Comparison of ENCODE assay signal across 12 cellular contexts in the genomic region with DNA sequence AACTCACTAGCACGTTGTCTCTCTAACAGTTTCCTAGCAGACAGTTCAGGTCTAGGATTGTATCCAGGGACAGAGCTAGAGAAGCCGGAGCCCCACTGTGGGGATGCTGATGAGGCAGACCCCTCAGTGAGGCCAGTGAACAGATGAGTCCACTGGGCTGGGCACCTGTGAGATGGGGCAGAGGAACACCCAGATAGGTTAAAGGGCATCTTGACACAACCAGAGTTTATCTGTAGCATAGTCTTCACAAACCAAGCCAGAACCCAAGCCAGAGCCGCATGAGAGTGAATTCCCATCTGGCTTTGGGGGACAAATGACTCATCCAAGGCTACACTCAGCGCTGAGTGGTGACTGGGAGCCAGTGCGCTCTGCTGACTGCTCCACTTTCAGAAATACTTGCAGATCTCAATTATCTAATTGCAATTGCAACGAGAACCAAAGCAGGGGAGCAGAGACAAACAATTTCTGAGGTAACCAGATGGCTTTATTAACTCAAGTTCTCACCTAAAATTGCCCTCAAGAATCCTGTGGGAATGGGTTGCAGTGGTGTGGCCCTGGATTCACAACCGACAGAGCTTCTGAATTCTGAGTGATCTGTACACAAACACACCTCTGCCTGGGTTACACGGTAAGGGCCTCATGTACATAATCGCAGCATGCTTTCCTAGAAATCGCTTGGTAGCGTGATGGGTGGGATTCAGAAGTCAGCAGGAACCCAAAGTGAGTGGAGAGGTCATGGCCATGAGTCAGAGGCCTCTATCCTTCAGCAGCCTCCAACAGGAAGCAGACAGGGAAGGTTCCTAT. TPM values are rescaled to one million over a fixed set of nuclear protein-coding genes. Genes with fewer than 3 reads are reported as not detected.
DNase-seq lines count a peak whose midpoint lies in the region; ATAC-seq and TF ChIP-seq lines count a peak whose summit lies in the region.
"Had no signal": no experiment of that assay in that cellular context is flagged by ENCODE, and none has a peak within 500 bp of the region (broad histone marks: within the 10 kb centered on the region; RNA-seq: fewer than 3 reads in every experiment).

No MANE protein-coding gene starts in this region.

- TF ChIP-seq CTCF in endodermal cell (conservative IDR thresholded peaks at IDR 0.05) = no peak
- no peak for TF ChIP-seq CTCF in nephron (IDR thresholded peaks at IDR 0.05; ENCODE audit: unreplicated experiment in 3 of 3)
- no peak for TF ChIP-seq CTCF in activated CD8-positive, alpha-beta T cell treated with anti-CD3 and anti-CD28 coated beads for 36 hours (IDR thresholded peaks at IDR 0.05)
- TF ChIP-seq CTCF in GM13977 (IDR thresholded peaks at IDR 0.05; ENCODE audit: extremely low read depth, insufficient read depth, missing control alignments) = no peak

- no peaks in the 10 kb centered on the region for H3K36me3 Mint-ChIP-seq in endodermal cell (ENCODE audit: low read depth)
- no peaks in the 10 kb centered on the region for H3K36me3 Mint-ChIP-seq in nephron (ENCODE audit: low read depth)
- no peaks in the 10 kb centered on the region for H3K36me3 Mint-ChIP-seq in activated CD8-positive, alpha-beta T cell treated with anti-CD3 and anti-CD28 coated beads for 36 hours (ENCODE audit: low read depth)
- H3K36me3 Mint-ChIP-seq: CD4-positive, alpha-beta memory T cell had no signal

- peak overlapping the region; percentile 55 for H3K27ac Mint-ChIP-seq in endodermal cell
- peak overlapping the region; percentile 62 to 91 (median 86) for H3K27ac Mint-ChIP-seq in nephron
- H3K27ac Mint-ChIP-seq in activated CD8-positive, alpha-beta T cell treated with anti-CD3 and anti-CD28 coated beads for 36 hours = no peak overlapping the region
- H3K27ac Mint-ChIP-seq: CD4-positive, alpha-beta memory T cell; T-helper 17 cell had no signal

- in situ Hi-C loops in GM13977 (cut with MboI; ENCODE audit: low pct_unique_long_range_greater_than_20kb, low sequenced_read_pairs, unreplicated experiment) = no loop called here

- intact Hi-C loops in activated CD8-positive, alpha-beta T cell treated with anti-CD3 and anti-CD28 coated beads for 36 hours (cut with micrococcal nuclease) = no loop called here

- WGBS in endodermal cell (ENCODE audit: insufficient coverage in 1 of 2, insufficient read length in 1 of 2), 2 experiments = 82 to 88% methylated on average over 11 of the region's 11 CpGs

- H3K9me3 ChIP-seq in endodermal cell (ENCODE audit: control insufficient read depth, low read length) = no peaks in the 10 kb centered on the region

- ATAC-seq in activated CD8-positive, alpha-beta T cell treated with anti-CD3 and anti-CD28 coated beads for 36 hours = no peak
- ATAC-seq: T-helper 17 cell had no signal

- no peaks in the 10 kb centered on the region for H3K9me3 Mint-ChIP-seq in endodermal cell
- no peaks in the 10 kb centered on the region for H3K9me3 Mint-ChIP-seq in nephron
- no peaks in the 10 kb centered on the region for H3K9me3 Mint-ChIP-seq in activated CD8-positive, alpha-beta T cell treated with anti-CD3 and anti-CD28 coated beads for 36 hours
- H3K9me3 Mint-ChIP-seq: CD4-positive, alpha-beta memory T cell had no signal

- H3K4me3 ChIP-seq in endodermal cell (ENCODE audit: low read length) = no peak overlapping the region

- DNase-seq in DMS53 (lab: John Stamatoyannopoulos, UW) (peak; percentile 72), NCI-H69 (lab: John Stamatoyannopoulos, UW) (peak; percentile 30), endodermal cell (peak; percentile 55), GM13977 (ENCODE audit: low spot score) (no peak), C1 segment of cervical spinal cord (lab: John Stamatoyannopoulos, UW) (no peak)
- DNase-seq in activated CD8-positive, alpha-beta T cell treated with anti-CD3 and anti-CD28 coated beads for 36 hours = no peak
- DNase-seq in stimulated activated naive CD4-positive, alpha-beta T cell treated with Interleukin-2 at 50 U/mL for 16 hours (lab: John Stamatoyannopoulos, UW) = no peak
- DNase-seq: CD4-positive, alpha-beta memory T cell; central memory CD4-positive, alpha-beta T cell; stimulated activated naive CD4-positive, alpha-beta T cell; T-helper 17 cell had no signal

- H3K36me3 ChIP-seq in endodermal cell (ENCODE audit: control insufficient read depth, insufficient read depth, low read length) = no peaks in the 10 kb centered on the region

- POLR2A ChIA-PET in activated CD8-positive, alpha-beta T cell treated with anti-CD3 and anti-CD28 coated beads for 36 hours (lab: Charles Lee) = no interaction called here

- H3K27me3 Mint-ChIP-seq in endodermal cell (ENCODE audit: insufficient read depth) (no peaks in the 10 kb centered on the region), nephron (ENCODE audit: low read depth) (no peaks in the 10 kb centered on the region)
- no peaks in the 10 kb centered on the region for H3K27me3 Mint-ChIP-seq in activated CD8-positive, alpha-beta T cell treated with anti-CD3 and anti-CD28 coated beads for 36 hours
- H3K27me3 Mint-ChIP-seq: T-helper 17 cell had no signal

- H3K4me3 Mint-ChIP-seq in endodermal cell (no peak overlapping the region), nephron (no peak overlapping the region)
- no peak overlapping the region for H3K4me3 Mint-ChIP-seq in activated CD8-positive, alpha-beta T cell treated with anti-CD3 and anti-CD28 coated beads for 36 hours
- H3K4me3 Mint-ChIP-seq: CD4-positive, alpha-beta memory T cell; T-helper 17 cell had no signal

- peaks cover 2% of the 10 kb centered on the region for H3K4me1 ChIP-seq in endodermal cell (ENCODE audit: control insufficient read depth, insufficient read depth, low read length)

- H3K27me3 ChIP-seq in endodermal cell (ENCODE audit: control insufficient read depth, insufficient read depth, low read length, poor library complexity, severe bottlenecking) = no peaks in the 10 kb centered on the region

- H3K4me1 Mint-ChIP-seq in endodermal cell (peaks cover 12% of the 10 kb centered on the region), nephron (peaks cover 6% of the 10 kb centered on the region)
- H3K4me1 Mint-ChIP-seq in activated CD8-positive, alpha-beta T cell treated with anti-CD3 and anti-CD28 coated beads for 36 hours (ENCODE audit: low read depth) = no peaks in the 10 kb centered on the region
- H3K4me1 Mint-ChIP-seq: CD4-positive, alpha-beta memory T cell; T-helper 17 cell had no signal

- CTCF ChIA-PET in activated CD8-positive, alpha-beta T cell treated with anti-CD3 and anti-CD28 coated beads for 36 hours (lab: Charles Lee) = interaction anchor here (1.0 to 1.4 kb wide), 2 partner anchors 9 to 19 kb away, joined by 3 read pairs; no protein-coding TSS in a partner anchor

- H3K27ac ChIP-seq in endodermal cell (ENCODE audit: low read depth, low read length) = no peak overlapping the region

- H3K9ac ChIP-seq in endodermal cell (ENCODE audit: extremely low read depth, low read length, poor library complexity, severe bottlenecking) = no peak overlapping the region

RNA-seq across cellular contexts. Expression of gene EPCAM, which starts 14.9 kb away (rescaled TPM):
- 100 to 1,000 TPM; 523 to 543 TPM for total RNA-seq in endodermal cell
- polyA plus RNA-seq in endodermal cell (2013, experiment 1 of 2) = 76.7 TPM
- polyA plus RNA-seq in endodermal cell (2013, experiment 2 of 2) = 65.5 TPM
- under 1 TPM; 0.22 to 0.59 TPM for total RNA-seq in activated CD8-positive, alpha-beta T cell treated with anti-CD3 and anti-CD28 coated beads for 36 hours
- total RNA-seq: CD4-positive, alpha-beta memory T cell; T-helper 17 cell had no signal
- polyA plus RNA-seq: CD4-positive, alpha-beta memory T cell had no signal

RNA-seq across cellular contexts. Expression of gene MSH2, which starts 48.7 kb away (rescaled TPM):
- total RNA-seq in endodermal cell = 100 to 1,000 TPM; 126 to 135 TPM
- polyA plus RNA-seq in endodermal cell (2013, experiment 1 of 2) = 76.6 TPM
- polyA plus RNA-seq in endodermal cell (2013, experiment 2 of 2) = 75.8 TPM
- total RNA-seq in activated CD8-positive, alpha-beta T cell treated with anti-CD3 and anti-CD28 coated beads for 36 hours = 10 to 100 TPM; 56.9 to 59.2 TPM

Comparison
In these comparisons a context has a peak if more than half of its experiments do, and no peak if none do; other contexts are left out.
1. DNase-seq: peak in DMS53 (single experiment), NCI-H69 (single experiment) and endodermal cell (single experiment); none in activated CD8-positive, alpha-beta T cell treated with anti-CD3 and anti-CD28 coated beads for 36 hours (single experiment), stimulated activated naive CD4-positive, alpha-beta T cell treated with Interleukin-2 at 50 U/mL for 16 hours (single experiment), GM13977 (single experiment) and C1 segment of cervical spinal cord (0 of 14).
2. RNA of gene EPCAM, which starts 14.9 kb away (total RNA-seq): 523 to 543 TPM in endodermal cell; 0.22 to 0.59 TPM in activated CD8-positive, alpha-beta T cell treated with anti-CD3 and anti-CD28 coated beads for 36 hours; every median in the first group is over 100 times any median in the second.